In genomic region chr17:30554839-30555751, GRCh38 we compare ENCODE assay signal across 9 cellular contexts.
A peak's percentile ranks its signal among the peaks of the same experiment; 100 is the strongest.
DNase-seq lines count a peak whose midpoint lies in the region; ATAC-seq and TF ChIP-seq lines count a peak whose summit lies in the region.
"Had no signal": no experiment of that assay in that cellular context is flagged by ENCODE, and none has a peak within 500 bp of the region (broad histone marks: within the 10 kb centered on the region; RNA-seq: fewer than 3 reads in every experiment).

No MANE protein-coding gene starts in this region.

- H3K27ac Mint-ChIP-seq in H9 = no peak overlapping the region

- no peak overlapping the region for H3K4me3 ChIP-seq in WERI-Rb-1 (ENCODE audit: low read depth, low read length)

- no peaks in the 10 kb centered on the region for H3K36me3 Mint-ChIP-seq in H9 (ENCODE audit: insufficient read depth in 1 of 3, low read depth in 3 of 3)

- no peak overlapping the region for H2BK15ac ChIP-seq in H9 (ENCODE audit: low read depth, low read length)

- H3K27ac ChIP-seq in H9 (ENCODE audit: insufficient read length, low read depth, low read length) (no peak overlapping the region), WERI-Rb-1 (no peak overlapping the region)

- H2AK5ac ChIP-seq in H9 (ENCODE audit: insufficient read length, low read length) = no peak overlapping the region

- H2AFZ ChIP-seq in H9 (ENCODE audit: low read length) = no peak overlapping the region

- H3K79me1 ChIP-seq in H9 (ENCODE audit: insufficient read depth, low read depth, low read length, poor library complexity, severe bottlenecking) = no peaks in the 10 kb centered on the region

- no CpG with 5 or more reads among the region's 20 CpGs for WGBS in H9 (ENCODE audit: extremely low coverage, insufficient read length, low lambda C conversion rate)

- no peak overlapping the region for H2BK5ac ChIP-seq in H9 (ENCODE audit: insufficient read length, low read length)

- no peaks in the 10 kb centered on the region for H3K23me2 ChIP-seq in H9 (ENCODE audit: insufficient read length, low read depth, low read length, poor library complexity, severe bottlenecking)

- H4K5ac ChIP-seq in H9 (ENCODE audit: insufficient read length, low read depth, low read length) = no peak overlapping the region

- H2BK20ac ChIP-seq in H9 (ENCODE audit: low read depth, low read length, poor library complexity, severe bottlenecking) = no peak overlapping the region

- peak; percentile 2 for DNase-seq in COLO668 (lab: John Stamatoyannopoulos, UW; ENCODE audit: unreplicated experiment)
- DNase-seq in H9 = peak; percentile 81
- peak; percentile 27 for DNase-seq in WERI-Rb-1
- peak; percentile 56 for DNase-seq in iPS-NIHi7 (ENCODE audit: extremely low spot score)
- no peak for DNase-seq in stimulated activated CD4-positive, alpha-beta T cell treated with anti-CD3 and anti-CD28 coated beads, Interleukin-4, amount 100 ng/mL, for 24 hours
- DNase-seq: occipital lobe had no signal

- H3K56ac ChIP-seq in H9 (ENCODE audit: insufficient read length, low read depth, low read length) = no peak overlapping the region

- H3K4me2 ChIP-seq in H9 (ENCODE audit: insufficient read depth, insufficient read length, low read length) = no peak overlapping the region

- no peaks in the 10 kb centered on the region for H4K20me1 ChIP-seq in H9 (ENCODE audit: control insufficient read depth, insufficient read depth, insufficient read length)

- peak; percentile 69 for TF ChIP-seq CTCF in H9 (conservative IDR thresholded peaks at IDR 0.05)
- peak; percentile 62 for TF ChIP-seq CTCF in WERI-Rb-1 (IDR thresholded peaks at IDR 0.05; ENCODE audit: low read depth, low read length)

- H3K14ac ChIP-seq in H9 (ENCODE audit: insufficient read depth, low read length) = no peak overlapping the region

- H3K27me3 ChIP-seq in H9 (ENCODE audit: insufficient read depth, low read length) (no peaks in the 10 kb centered on the region), WERI-Rb-1 (ENCODE audit: insufficient read depth, low read depth, severe bottlenecking) (no peaks in the 10 kb centered on the region)

- H3K4me1 ChIP-seq in H9 (ENCODE audit: insufficient read depth, low read length) = no peaks in the 10 kb centered on the region

- H4K91ac ChIP-seq in H9 (ENCODE audit: insufficient read length, low read depth, low read length) = no peak overlapping the region

- no peak overlapping the region for H3K4ac ChIP-seq in H9 (ENCODE audit: low read depth, low read length)

- H3K4me3 Mint-ChIP-seq in H9 = no peak overlapping the region

- H3K4me1 Mint-ChIP-seq in H9 = peaks cover 11 to 13% of the 10 kb centered on the region in 2 experiments

- ATAC-seq in HG02973 (IDR thresholded peaks at IDR 0.05; ENCODE audit: unreplicated experiment) (no peak), HG03432 (IDR thresholded peaks at IDR 0.05; ENCODE audit: unreplicated experiment) (no peak), HG03135 (IDR thresholded peaks at IDR 0.05; ENCODE audit: unreplicated experiment) (no peak)

- H3K23ac ChIP-seq in H9 (ENCODE audit: insufficient read length, low read depth, low read length) = no peak overlapping the region

- H3K9me3 Mint-ChIP-seq in H9 = no peaks in the 10 kb centered on the region

- H3K9me3 ChIP-seq in H9 (ENCODE audit: control insufficient read depth, low read depth, low read length) (no peaks in the 10 kb centered on the region), WERI-Rb-1 (ENCODE audit: severe bottlenecking) (no peaks in the 10 kb centered on the region)

- H3K79me2 ChIP-seq in H9 (ENCODE audit: insufficient read depth, low read length) = no peaks in the 10 kb centered on the region

- H2BK120ac ChIP-seq in H9 (ENCODE audit: low read depth, low read length, poor library complexity, severe bottlenecking) = no peak overlapping the region

- no peak overlapping the region for H3K9ac ChIP-seq in H9 (ENCODE audit: extremely low read depth, insufficient read length, low read length)

- no peak overlapping the region for H3T11ph ChIP-seq in H9 (ENCODE audit: low read length)

- no peak overlapping the region for H3K18ac ChIP-seq in H9 (ENCODE audit: insufficient read length, low read depth, low read length)

- no peak overlapping the region for H2BK12ac ChIP-seq in H9 (ENCODE audit: insufficient read length, low read depth, low read length)

- H4K8ac ChIP-seq in H9 (replicated peaks; ENCODE audit: insufficient read length, low read depth, low read length) = no peak overlapping the region

- no peaks in the 10 kb centered on the region for H3K36me3 ChIP-seq in WERI-Rb-1

- peaks cover 3% of the 10 kb centered on the region for H3K27me3 Mint-ChIP-seq in H9 (ENCODE audit: low read depth)
